ENCODE assay signal across 21 cellular contexts in the genomic region with DNA sequence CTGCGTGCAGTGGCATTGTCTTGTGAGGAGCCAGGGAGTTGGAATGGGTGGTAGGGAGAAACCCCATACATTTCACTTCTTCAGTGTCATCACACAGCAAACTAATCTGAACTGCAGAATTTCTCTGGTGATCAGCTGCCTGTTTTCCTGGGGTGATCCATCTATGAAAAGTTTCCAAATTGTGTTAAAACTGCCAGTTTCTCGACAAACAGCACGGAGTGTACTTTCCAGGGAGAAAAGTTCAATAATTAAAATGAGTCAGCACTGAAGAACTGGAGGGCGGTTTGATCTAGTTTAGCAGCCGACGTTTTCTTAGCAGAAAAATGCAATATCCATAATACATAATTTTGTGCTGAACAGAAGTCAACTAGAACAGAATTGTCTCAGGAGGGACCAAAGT.
"Had no signal": no experiment of that assay in that cellular context is flagged by ENCODE, and none has a peak within 500 bp of the region (broad histone marks: within the 10 kb centered on the region; RNA-seq: fewer than 3 reads in every experiment).

No MANE protein-coding gene starts in this region.

- H3K9ac ChIP-seq: neural progenitor cell had no signal

- H3K27ac ChIP-seq: brain microvascular endothelial cell, hepatocyte, neural progenitor cell, vagina had no signal

- H3K36me3 ChIP-seq: brain microvascular endothelial cell, esophagus muscularis mucosa, neural progenitor cell, vagina had no signal

- H3K27me3 ChIP-seq: brain microvascular endothelial cell, esophagus muscularis mucosa, hepatocyte, neural progenitor cell, vagina had no signal

- H3K9me3 ChIP-seq: esophagus muscularis mucosa, mucosa of descending colon, vagina had no signal

- H3K4me3 ChIP-seq: esophagus muscularis mucosa, hepatocyte, mucosa of descending colon, neural progenitor cell, vagina had no signal

- DNase-seq: activated CD4-positive, alpha-beta T cell treated with anti-CD3 and anti-CD28 coated beads, Interleukin-2, amount 10 ng/mL, durations not matched to agents 7 days and 5 days; activated CD4-positive, CD25-positive, alpha-beta regulatory T cell; activated CD8-positive, alpha-beta T cell treated with anti-CD3 and anti-CD28 coated beads, Interleukin-2, amount 10 ng/mL, durations not matched to agents 7 days and 5 days; activated naive CD4-positive, alpha-beta T cell treated with Interleukin-2 at 50 U/mL for 16 hours; activated naive CD8-positive, alpha-beta T cell treated with anti-CD3 and anti-CD28 coated beads, Interleukin-2, amount 10 ng/mL, durations not matched to agents 7 days and 5 days; activated T-cell treated with anti-CD3 and anti-CD28 coated beads, Interleukin-2, amount 50 U/mL, for 24 hours; brain microvascular endothelial cell; effector CD8-positive, alpha-beta T cell; left colon; mucosa of descending colon; naive B cell; stimulated activated CD4-positive, alpha-beta T cell treated with anti-CD3 and anti-CD28 coated beads, Interleukin-12 subunit alpha, Interleukin-12 subunit beta, amount 100 ng/mL, for 4 hours; stimulated activated CD4-positive, alpha-beta T cell treated with anti-CD3 and anti-CD28 coated beads, Interleukin-1b, Interleukin-23, amount 100 ng/mL, for 48 hours; stimulated activated CD8-positive, alpha-beta memory T cell treated with anti-CD3 and anti-CD28 coated beads, Interleukin-4, amount 100 ng/mL, for 48 hours; stimulated activated naive CD4-positive, alpha-beta T cell treated with Interleukin-2 at 50 U/mL for 16 hours; T1000; trophoblast cell had no signal

- H3K4me1 ChIP-seq: neural progenitor cell, vagina had no signal

- ATAC-seq: activated CD8-positive, alpha-beta T cell treated with anti-CD3 and anti-CD28 coated beads, Interleukin-2, amount 10 ng/mL, durations not matched to agents 7 days and 5 days; left colon; mucosa of descending colon had no signal
